Comparison of ENCODE assay signal across 8 cellular contexts in the genomic region with DNA sequence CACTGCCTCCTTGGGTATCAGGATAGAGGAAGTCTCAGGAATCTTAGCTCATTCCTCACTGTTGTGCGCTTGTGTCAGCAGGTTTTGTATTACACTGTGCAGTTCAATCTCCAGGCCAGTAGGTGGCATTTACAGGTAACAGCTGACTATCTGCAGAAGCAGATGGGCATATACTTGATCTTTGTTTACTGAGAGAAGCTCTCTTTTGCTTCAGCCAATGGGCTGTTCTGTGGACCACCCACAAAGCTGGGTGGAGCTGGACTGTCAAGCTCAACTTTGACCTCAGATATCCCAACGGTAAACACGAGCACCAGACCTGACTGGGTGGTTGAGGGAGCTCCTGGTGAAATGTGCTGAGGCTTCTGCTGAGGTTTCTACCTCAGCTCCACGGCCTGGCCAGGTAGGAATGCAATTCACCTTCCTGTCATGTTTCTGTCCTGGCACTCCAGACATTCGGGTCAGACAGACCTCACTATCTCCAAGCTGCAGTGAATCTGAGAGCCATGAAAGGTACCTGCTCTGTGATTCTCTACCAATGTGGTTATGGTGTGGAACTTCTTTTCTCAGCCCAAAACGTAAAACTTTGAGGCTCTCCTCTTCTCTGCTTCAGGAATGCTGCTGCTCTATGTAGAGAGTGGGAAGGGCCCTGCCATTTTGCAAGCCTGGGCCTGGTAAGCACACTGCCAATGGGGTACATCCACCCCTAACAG.
DNase-seq lines count a peak whose midpoint lies in the region; ATAC-seq and TF ChIP-seq lines count a peak whose summit lies in the region.

No MANE protein-coding gene starts in this region.

- H3K27me3 ChIP-seq in PC-3 (ENCODE audit: low read length) = no peaks in the 10 kb centered on the region

- H3K9me2 ChIP-seq in PC-3 (replicated peaks; ENCODE audit: low read length) = no peaks in the 10 kb centered on the region

- no peak overlapping the region for H3K4me3 ChIP-seq in PC-3 (ENCODE audit: low read length)
- no peak overlapping the region for H3K4me3 ChIP-seq in coronary artery

- DNase-seq in ELR (ENCODE audit: low read depth) (peak; percentile 77), PC-3 (peak; percentile 64), ecto neural progenitor cell (ENCODE audit: low spot score) (peak; percentile 51), mucosa of gallbladder (ENCODE audit: low spot score) (peak; percentile 47), midbrain (lab: John Stamatoyannopoulos, UW) (no peak), coronary artery (ENCODE audit: low spot score) (no peak)

- H3K9me3 ChIP-seq in PC-3 (ENCODE audit: low read length) = no peaks in the 10 kb centered on the region

- H3K79me2 ChIP-seq in PC-3 (ENCODE audit: low read length) = no peaks in the 10 kb centered on the region

- H3K4me2 ChIP-seq in PC-3 (ENCODE audit: low read length) = no peak overlapping the region

- no peaks in the 10 kb centered on the region for H3K36me3 ChIP-seq in PC-3 (ENCODE audit: low read depth, low read length)

- no peaks in the 10 kb centered on the region for H3F3A ChIP-seq in PC-3 (ENCODE audit: low read length, unreplicated experiment)

- H3K4me1 ChIP-seq in PC-3 (ENCODE audit: insufficient read depth, low read length) = no peaks in the 10 kb centered on the region

- no TSS peak for BruUV-seq in PC-3 (replicated peaks; lab: Mats Ljungman, UMichigan)

- TF ChIP-seq CTCF in PC-3 (conservative IDR thresholded peaks at IDR 0.05; ENCODE audit: low read depth, low read length) (peak; percentile 71), coronary artery (IDR thresholded peaks at IDR 0.05) (no peak)

- ATAC-seq in GM19397 (IDR thresholded peaks at IDR 0.05; ENCODE audit: unreplicated experiment) (peak; percentile 91), HG03342 (IDR thresholded peaks at IDR 0.05; ENCODE audit: unreplicated experiment) (peak; percentile 98), PC-3 (peak; percentile 86)

- intact Hi-C loops in PC-3 (cut with micrococcal nuclease) = loop anchor here (1.0 to 5.0 kb wide), 4 partner anchors 126 to 812 kb away; a partner anchor contains a TSS

- POLR2A ChIA-PET in PC-3 (lab: Charles Lee; ENCODE audit: unreplicated experiment) = interaction anchor here (0.6 kb wide), 1 partner anchor 808 kb away, joined by 3 read pairs; no protein-coding TSS in a partner anchor

- no peak overlapping the region for H3K9ac ChIP-seq in PC-3 (ENCODE audit: low read length)

- CTCF ChIA-PET in PC-3 (lab: Charles Lee) = interaction anchor here (0.5 to 1.3 kb wide), 7 partner anchors 66 to 151 kb away, joined by 3 to 14 read pairs (median 4); no protein-coding TSS in a partner anchor

- H3K27ac ChIP-seq in PC-3 (ENCODE audit: low read length) = no peak overlapping the region
- no peak overlapping the region for H3K27ac ChIP-seq in coronary artery

- 0 out of 2 replicates have a peak overlapping the region, but pooled peaks have one; percentile 31 for H2AFZ ChIP-seq in PC-3 (ENCODE audit: low read length)

- H4K20me1 ChIP-seq in PC-3 (ENCODE audit: low read length) = no peaks in the 10 kb centered on the region

Comparison
In these comparisons a context has a peak if more than half of its experiments do, and no peak if none do; other contexts are left out.
1. DNase-seq: peak in ELR (single experiment), PC-3 (single experiment), ecto neural progenitor cell (single experiment) and mucosa of gallbladder (single experiment); none in midbrain (single experiment) and coronary artery (single experiment).
2. Peak in every context shown above with its lines, with median percentiles within 50 percentile points of each other: ATAC-seq.